ENCODE assay signal across 32 cellular contexts in the genomic region with DNA sequence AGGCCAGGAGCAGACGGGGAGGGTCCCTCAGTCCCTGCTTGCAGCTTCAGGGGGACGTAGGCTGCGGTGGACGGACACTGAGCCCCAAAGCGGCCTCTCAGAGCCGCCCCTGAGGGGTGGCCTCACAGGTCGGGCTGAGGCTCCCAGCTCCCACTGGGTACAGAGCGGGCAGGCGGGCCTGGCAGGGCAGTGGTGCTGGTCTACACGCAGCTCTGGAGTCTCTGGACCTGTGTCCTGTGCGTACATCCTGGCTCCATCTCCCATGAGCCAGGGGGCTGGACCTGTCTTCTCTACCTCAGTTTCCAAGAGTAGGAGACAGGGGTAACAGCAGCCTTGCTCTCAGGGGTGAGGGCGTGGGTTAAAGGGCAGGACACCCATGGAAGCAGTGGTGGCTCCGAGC. TPM values are rescaled to one million over a fixed set of nuclear protein-coding genes. Genes with fewer than 3 reads are reported as not detected.
"Had no signal": no experiment of that assay in that cellular context is flagged by ENCODE, and none has a peak within 500 bp of the region (broad histone marks: within the 10 kb centered on the region; RNA-seq: fewer than 3 reads in every experiment).

No MANE protein-coding gene starts in this region.

- H3K4me2 ChIP-seq: smooth muscle cell had no signal

- H3K27me3 ChIP-seq: brain microvascular endothelial cell, thyroid gland, upper lobe of left lung had no signal

- H2AFZ ChIP-seq: parathyroid adenoma had no signal

- DNase-seq: activated CD4-positive, alpha-beta memory T cell treated with anti-CD3 and anti-CD28 coated beads, Interleukin-2, amount 10 ng/mL, durations not matched to agents 7 days and 5 days; activated CD4-positive, alpha-beta T cell treated with anti-CD3 and anti-CD28 coated beads for 1 hour; activated CD4-positive, alpha-beta T cell treated with anti-CD3 and anti-CD28 coated beads, Interleukin-2, amount 10 ng/mL, durations not matched to agents 7 days and 5 days; activated CD8-positive, alpha-beta memory T cell treated with anti-CD3 and anti-CD28 coated beads, Interleukin-2, amount 50 U/mL, for 48 hours; activated gamma-delta T cell; activated naive CD4-positive, alpha-beta T cell treated with anti-CD3 and anti-CD28 coated beads, Interleukin-2, amount 10 ng/mL, durations not matched to agents 7 days and 5 days; activated naive CD8-positive, alpha-beta T cell treated with anti-CD3 and anti-CD28 coated beads, Interleukin-2, amount 10 ng/mL, durations not matched to agents 7 days and 5 days; amniotic stem cell; brain microvascular endothelial cell; dorsolateral prefrontal cortex; effector memory CD4-positive, alpha-beta T cell; foreskin keratinocyte; heart left ventricle; left lung; lower lobe of right lung; mesenchymal stem cell; occipital lobe; psoas muscle; stimulated activated CD4-positive, alpha-beta T cell treated with anti-CD3 and anti-CD28 coated beads, Interleukin-1b, Interleukin-23, amount 100 ng/mL, for 48 hours; stimulated activated CD4-positive, alpha-beta T cell treated with anti-CD3 and anti-CD28 coated beads, Interleukin-4, amount 100 ng/mL, for 4 hours; T1000; thyroid gland; upper lobe of left lung had no signal

- ATAC-seq: psoas muscle had no signal

- H3K27ac ChIP-seq: brain microvascular endothelial cell, coronary artery, dorsolateral prefrontal cortex, esophagus muscularis mucosa, foreskin keratinocyte, heart left ventricle, left lung, lower lobe of right lung, parathyroid adenoma, psoas muscle, stomach, thyroid gland had no signal

- H3K36me3 ChIP-seq: brain microvascular endothelial cell, esophagus muscularis mucosa, heart left ventricle, left lung, lower lobe of right lung, stomach, thyroid gland, upper lobe of left lung had no signal

- H3K9me3 ChIP-seq: esophagus muscularis mucosa, heart left ventricle, left lung, lower lobe of right lung, psoas muscle, stomach, thyroid gland, upper lobe of left lung had no signal

- FAIRE-seq: astrocyte had no signal

- H3K4me1 ChIP-seq: foreskin keratinocyte, left lung, lower lobe of right lung, parathyroid adenoma, psoas muscle had no signal

- H3K9ac ChIP-seq: parathyroid adenoma had no signal

- H3K4me3 ChIP-seq: coronary artery, dorsolateral prefrontal cortex, esophagus muscularis mucosa, heart left ventricle, left lung, lower lobe of right lung, psoas muscle, smooth muscle cell, stomach, thyroid gland, upper lobe of left lung had no signal

- H3K79me2 ChIP-seq: parathyroid adenoma had no signal

RNA-seq across cellular contexts. Expression of a gene that starts 1.7 kb away (rescaled TPM):
- total RNA-seq: activated CD4-positive, alpha-beta memory T cell treated with anti-CD3 and anti-CD28 coated beads, Interleukin-2, amount 10 ng/mL, durations not matched to agents 7 days and 5 days; activated CD4-positive, alpha-beta T cell treated with anti-CD3 and anti-CD28 coated beads, Interleukin-2, amount 10 ng/mL, durations not matched to agents 7 days and 5 days; activated naive CD8-positive, alpha-beta T cell treated with anti-CD3 and anti-CD28 coated beads, Interleukin-2, amount 10 ng/mL, durations not matched to agents 7 days and 5 days; cardiac septum; foreskin keratinocyte; heart left ventricle; naive thymus-derived CD8-positive, alpha-beta T cell; psoas muscle; smooth muscle cell had no signal
- polyA plus RNA-seq: foreskin keratinocyte; heart left ventricle; immature natural killer cell; naive thymus-derived CD8-positive, alpha-beta T cell; smooth muscle cell had no signal

RNA-seq across cellular contexts. Expression of a gene that starts 39.6 kb away (rescaled TPM):
- total RNA-seq: cardiac septum, psoas muscle had no signal
